ENCODE assay signal across 8 cellular contexts in the genomic region with DNA sequence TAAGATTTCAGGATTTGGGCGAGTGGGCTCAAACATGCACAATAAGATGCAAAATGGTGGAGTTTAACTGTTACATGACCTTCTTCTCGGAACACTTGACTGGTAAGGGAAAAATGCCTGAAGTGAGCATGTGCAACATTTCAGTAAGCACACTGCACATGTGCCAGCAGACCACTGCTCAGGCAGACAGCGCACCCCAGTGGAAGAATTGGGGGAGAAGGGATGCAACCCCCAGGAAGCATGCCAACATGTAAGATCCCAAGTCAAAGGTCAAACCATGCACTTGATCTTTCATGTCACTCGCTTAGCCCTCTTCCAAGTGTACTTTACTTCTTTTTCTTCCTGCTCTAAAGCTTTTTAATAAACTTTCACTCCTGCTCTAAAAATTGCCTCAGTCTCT.
DNase-seq lines count a peak whose midpoint lies in the region; ATAC-seq and TF ChIP-seq lines count a peak whose summit lies in the region.

No MANE protein-coding gene starts in this region.

- H3K27me3 ChIP-seq in HCT116 (ENCODE audit: insufficient read depth, low read length) (no peaks in the 10 kb centered on the region), GM23248 (replicated peaks; ENCODE audit: insufficient read depth) (no peaks in the 10 kb centered on the region)

- in situ Hi-C loops in GM23248 (cut with MboI) = no loop called here

- H3K79me2 ChIP-seq in HCT116 (ENCODE audit: insufficient read depth, low read length) = no peaks in the 10 kb centered on the region
- no peaks in the 10 kb centered on the region for H3K79me2 ChIP-seq in GM23248 (ENCODE audit: insufficient read depth)

- BruUV-seq in HCT116 (replicated peaks; lab: Mats Ljungman, UMichigan) = no TSS peak

- peak; percentile 8 for DNase-seq in NCI-H1694 (lab: John Stamatoyannopoulos, UW)
- no peak for DNase-seq in NCI-H1694 treated with DMSO at 0.1 percent for 48 hours (lab: John Stamatoyannopoulos, UW)
- DNase-seq in HCT116 (ENCODE audit: low read depth, low spot score) = no peak
- peak; percentile 68 to 75 for DNase-seq in NCI-H524 (lab: John Stamatoyannopoulos, UW)
- no peak for DNase-seq in epithelial cell of proximal tubule (ENCODE audit: low read depth)
- no peak for DNase-seq in NCI-H128 (lab: John Stamatoyannopoulos, UW; ENCODE audit: unreplicated experiment)
- DNase-seq in Right ventricle myocardium superior = no peak
- DNase-seq in GM23248 = no peak

- H3K9me3 ChIP-seq in HCT116 (ENCODE audit: control insufficient read depth in 1 of 2, insufficient read depth in 1 of 2, low read depth in 1 of 2, low read length in 2 of 2) = no peaks in the 10 kb centered on the region
- H3K9me3 ChIP-seq in GM23248 (ENCODE audit: low read depth) = no peaks in the 10 kb centered on the region

- H3K9ac ChIP-seq in HCT116 (ENCODE audit: low read length) (no peak overlapping the region), GM23248 (no peak overlapping the region)

- no peak for TF ChIP-seq POLR2A in HCT116 (IDR thresholded peaks at IDR 0.05; ENCODE audit: borderline replicate concordance, extremely low read depth, insufficient read depth, insufficient read length)

- POLR2A ChIA-PET in HCT116 (lab: Charles Lee) = no interaction called here

- intact Hi-C loops in HCT116 (cut with micrococcal nuclease) (no loop called here), Right ventricle myocardium superior (cut with DNase I) (no loop called here)

- CTCF ChIA-PET in HCT116 (lab: Charles Lee) = no interaction called here

- ATAC-seq in HCT116 = no peak
- ATAC-seq in Right ventricle myocardium superior (ENCODE audit: poor library complexity) = no peak

- no peak overlapping the region for H3K4me2 ChIP-seq in HCT116 (ENCODE audit: low read length)
- H3K4me2 ChIP-seq in GM23248 (ENCODE audit: unreplicated experiment) = no peak overlapping the region

- H3K36me3 ChIP-seq in HCT116 (ENCODE audit: control insufficient read depth in 1 of 2, insufficient read depth in 2 of 2, low read length in 2 of 2) (no peaks in the 10 kb centered on the region), GM23248 (ENCODE audit: low read depth) (no peaks in the 10 kb centered on the region)

- no peak overlapping the region for H2AFZ ChIP-seq in HCT116 (ENCODE audit: low read depth, low read length, poor library complexity, severe bottlenecking)
- no peak overlapping the region for H2AFZ ChIP-seq in GM23248

- no peaks in the 10 kb centered on the region for H3F3A ChIP-seq in GM23248 (ENCODE audit: insufficient read depth)

- H3K27ac ChIP-seq in HCT116 (ENCODE audit: low read depth, low read length) (no peak overlapping the region), GM23248 (no peak overlapping the region)

- peak in 2 of 3 experiments; percentile 34 to 39; a peak in 4 of 6 replicates for TF ChIP-seq CTCF in HCT116 (IDR thresholded peaks at IDR 0.05 in 2 of 3, conservative IDR thresholded peaks at IDR 0.05 in 1 of 3; ENCODE audit: borderline replicate concordance in 1 of 3, insufficient read depth in 1 of 3, low read depth in 2 of 3, low read length in 2 of 3)
- TF ChIP-seq CTCF in epithelial cell of proximal tubule (conservative IDR thresholded peaks at IDR 0.05; ENCODE audit: low read depth, low read length) = peak; percentile 37

- H3K9me2 ChIP-seq in HCT116 (ENCODE audit: insufficient read depth) = no peaks in the 10 kb centered on the region
- H3K9me2 ChIP-seq in GM23248 (ENCODE audit: insufficient read depth) = no peaks in the 10 kb centered on the region

- WGBS in GM23248 (ENCODE audit: low coverage in 1 of 2, low lambda C conversion rate in 2 of 2, missing lambda C conversion rate in 2 of 2), 2 experiments = 32 to 33% methylated on average over 4 of the region's 4 CpGs

- TF ChIP-seq RAD21 in HCT116 (IDR thresholded peaks at IDR 0.05; ENCODE audit: low read depth) = peak; percentile 17; the same call in 1 of the 2 replicates

- H4K20me1 ChIP-seq in HCT116 (ENCODE audit: insufficient read depth) (no peaks in the 10 kb centered on the region), GM23248 (ENCODE audit: insufficient read depth) (no peaks in the 10 kb centered on the region)

- H3K4me3 ChIP-seq in HCT116 (replicated peaks in 1 of 2; ENCODE audit: low read depth in 1 of 2, low read length in 2 of 2) (no peak overlapping the region), epithelial cell of proximal tubule (ENCODE audit: low read depth, low read length) (no peak overlapping the region), GM23248 (no peak overlapping the region)

- RAD21 ChIA-PET in HCT116 (lab: Charles Lee; ENCODE audit: low non-redundant PET in 1 of 2, low total read pairs in 2 of 2, uncharacterized antibody in 2 of 2, unreplicated experiment in 2 of 2) = no interaction called here

- H3K4me1 ChIP-seq in HCT116 (ENCODE audit: control insufficient read depth in 1 of 2, insufficient read depth in 2 of 2, low read length in 2 of 2) (no peaks in the 10 kb centered on the region), GM23248 (ENCODE audit: insufficient read depth) (no peaks in the 10 kb centered on the region)

TF ChIP-seq in HCT116, 20 proteins besides CTCF, POLR2A, EP300 and RAD21:
- no peak for TF ChIP-seq FOSL1 (IDR thresholded peaks at IDR 0.05; ENCODE audit: low read depth)
- no peak for TF ChIP-seq EGR1 (IDR thresholded peaks at IDR 0.05; ENCODE audit: low read depth)
- no peak for TF ChIP-seq ZNF274 (IDR thresholded peaks at IDR 0.05; ENCODE audit: low read depth, low read length)
- TF ChIP-seq SP1 (IDR thresholded peaks at IDR 0.05; ENCODE audit: low read depth) = no peak
- TF ChIP-seq CBX3 (IDR thresholded peaks at IDR 0.05; ENCODE audit: low read depth) = no peak
- TF ChIP-seq, protein P1, sequence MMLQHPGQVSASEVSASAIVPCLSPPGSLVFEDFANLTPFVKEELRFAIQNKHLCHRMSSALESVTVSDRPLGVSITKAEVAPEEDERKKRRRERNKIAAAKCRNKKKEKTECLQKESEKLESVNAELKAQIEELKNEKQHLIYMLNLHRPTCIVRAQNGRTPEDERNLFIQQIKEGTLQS (IDR thresholded peaks at IDR 0.05) = no peak
- TF ChIP-seq POLR2AphosphoS5 (IDR thresholded peaks at IDR 0.05; ENCODE audit: low read depth, low read length) = no peak
- TF ChIP-seq, protein P2, sequence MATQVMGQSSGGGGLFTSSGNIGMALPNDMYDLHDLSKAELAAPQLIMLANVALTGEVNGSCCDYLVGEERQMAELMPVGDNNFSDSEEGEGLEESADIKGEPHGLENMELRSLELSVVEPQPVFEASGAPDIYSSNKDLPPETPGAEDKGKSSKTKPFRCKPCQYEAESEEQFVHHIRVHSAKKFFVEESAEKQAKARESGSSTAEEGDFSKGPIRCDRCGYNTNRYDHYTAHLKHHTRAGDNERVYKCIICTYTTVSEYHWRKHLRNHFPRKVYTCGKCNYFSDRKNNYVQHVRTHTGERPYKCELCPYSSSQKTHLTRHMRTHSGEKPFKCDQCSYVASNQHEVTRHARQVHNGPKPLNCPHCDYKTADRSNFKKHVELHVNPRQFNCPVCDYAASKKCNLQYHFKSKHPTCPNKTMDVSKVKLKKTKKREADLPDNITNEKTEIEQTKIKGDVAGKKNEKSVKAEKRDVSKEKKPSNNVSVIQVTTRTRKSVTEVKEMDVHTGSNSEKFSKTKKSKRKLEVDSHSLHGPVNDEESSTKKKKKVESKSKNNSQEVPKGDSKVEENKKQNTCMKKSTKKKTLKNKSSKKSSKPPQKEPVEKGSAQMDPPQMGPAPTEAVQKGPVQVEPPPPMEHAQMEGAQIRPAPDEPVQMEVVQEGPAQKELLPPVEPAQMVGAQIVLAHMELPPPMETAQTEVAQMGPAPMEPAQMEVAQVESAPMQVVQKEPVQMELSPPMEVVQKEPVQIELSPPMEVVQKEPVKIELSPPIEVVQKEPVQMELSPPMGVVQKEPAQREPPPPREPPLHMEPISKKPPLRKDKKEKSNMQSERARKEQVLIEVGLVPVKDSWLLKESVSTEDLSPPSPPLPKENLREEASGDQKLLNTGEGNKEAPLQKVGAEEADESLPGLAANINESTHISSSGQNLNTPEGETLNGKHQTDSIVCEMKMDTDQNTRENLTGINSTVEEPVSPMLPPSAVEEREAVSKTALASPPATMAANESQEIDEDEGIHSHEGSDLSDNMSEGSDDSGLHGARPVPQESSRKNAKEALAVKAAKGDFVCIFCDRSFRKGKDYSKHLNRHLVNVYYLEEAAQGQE (IDR thresholded peaks at IDR 0.05; ENCODE audit: low read depth) = no peak
TF ChIP-seq in HCT116: peak in this region for 0.

Comparison
In these comparisons a context has a peak if more than half of its experiments do, and no peak if none do; other contexts are left out.
1. DNase-seq: peak in NCI-H1694 (single experiment) and NCI-H524 (2 of 2); none in NCI-H1694 treated with DMSO at 0.1 percent for 48 hours (single experiment), HCT116 (single experiment), epithelial cell of proximal tubule (single experiment), NCI-H128 (single experiment), Right ventricle myocardium superior (single experiment) and GM23248 (single experiment).